Comparison of ENCODE assay signal across 15 cellular contexts in genomic region chr21:41967708-41968107, GRCh38.
"Had no signal": no experiment of that assay in that cellular context is flagged by ENCODE, and none has a peak within 500 bp of the region (broad histone marks: within the 10 kb centered on the region; RNA-seq: fewer than 3 reads in every experiment).

No MANE protein-coding gene starts in this region.

- H3K4me3 ChIP-seq: psoas muscle, upper lobe of right lung had no signal

- H3K36me3 Mint-ChIP-seq: activated naive CD8-positive, alpha-beta T cell treated with anti-CD3 and anti-CD28 coated beads, Interleukin-2, amount 10 ng/mL, durations not matched to agents 7 days and 5 days; memory B cell; T-cell had no signal

- H3K4me3 Mint-ChIP-seq: activated naive CD8-positive, alpha-beta T cell treated with anti-CD3 and anti-CD28 coated beads, Interleukin-2, amount 10 ng/mL, durations not matched to agents 7 days and 5 days; memory B cell; stimulated activated naive B cell treated with anti-CD40 and anti-IgM and Interleukin-4, amounts not matched to agents 10 μg/mL and 1 μg/mL and 100 μg/mL, for 72 hours; T-cell had no signal

- H3K9me3 ChIP-seq: psoas muscle, upper lobe of right lung had no signal

- H3K36me3 ChIP-seq: upper lobe of right lung had no signal

- H3K27me3 ChIP-seq: upper lobe of right lung had no signal

- ATAC-seq: psoas muscle; sciatic nerve; stimulated activated naive B cell treated with anti-CD40 and anti-IgM and Interleukin-4, amounts not matched to agents 10 μg/mL and 1 μg/mL and 100 μg/mL, for 72 hours; T-cell had no signal

- H3K27ac ChIP-seq: psoas muscle, upper lobe of right lung, VCaP had no signal

- DNase-seq: activated CD4-positive, alpha-beta T cell treated with anti-CD3 and anti-CD28 coated beads for 4 hours; activated gamma-delta T cell; activated naive CD8-positive, alpha-beta T cell treated with anti-CD3 and anti-CD28 coated beads, Interleukin-2, amount 10 ng/mL, durations not matched to agents 7 days and 5 days; aorta; foreskin melanocyte; stimulated activated CD4-positive, alpha-beta T cell treated with anti-CD3 and anti-CD28 coated beads, Interleukin-2, amount 100 ng/mL, for 24 hours; stimulated activated naive B cell treated with anti-CD40 and anti-IgM and Interleukin-4, amounts not matched to agents 10 μg/mL and 1 μg/mL and 100 μg/mL, for 72 hours; substantia nigra; T1000; upper lobe of right lung had no signal

- H3K27ac Mint-ChIP-seq: activated naive CD8-positive, alpha-beta T cell treated with anti-CD3 and anti-CD28 coated beads, Interleukin-2, amount 10 ng/mL, durations not matched to agents 7 days and 5 days; memory B cell; stimulated activated naive B cell treated with anti-CD40 and anti-IgM and Interleukin-4, amounts not matched to agents 10 μg/mL and 1 μg/mL and 100 μg/mL, for 72 hours; T-cell had no signal

- H3K4me1 Mint-ChIP-seq: activated naive CD8-positive, alpha-beta T cell treated with anti-CD3 and anti-CD28 coated beads, Interleukin-2, amount 10 ng/mL, durations not matched to agents 7 days and 5 days; T-cell had no signal

- H3K9me3 Mint-ChIP-seq: activated naive CD8-positive, alpha-beta T cell treated with anti-CD3 and anti-CD28 coated beads, Interleukin-2, amount 10 ng/mL, durations not matched to agents 7 days and 5 days; memory B cell; stimulated activated naive B cell treated with anti-CD40 and anti-IgM and Interleukin-4, amounts not matched to agents 10 μg/mL and 1 μg/mL and 100 μg/mL, for 72 hours; T-cell had no signal

- H3K4me1 ChIP-seq: psoas muscle, upper lobe of right lung had no signal
